ENCODE assay signal across 29 cellular contexts in genomic region chr15:33592864-33593263, GRCh38.
"Had no signal": no experiment of that assay in that cellular context is flagged by ENCODE, and none has a peak within 500 bp of the region (broad histone marks: within the 10 kb centered on the region; RNA-seq: fewer than 3 reads in every experiment).

No MANE protein-coding gene starts in this region.

- H3K36me3 ChIP-seq: ascending aorta, breast epithelium, cardiac muscle cell, colonic mucosa had no signal

- H3K4me1 ChIP-seq: ascending aorta, breast epithelium, colonic mucosa had no signal

- H3K4me1 Mint-ChIP-seq: activated CD4-positive, alpha-beta T cell treated with anti-CD3 and anti-CD28 coated beads, Interleukin-2, amount 10 ng/mL, durations not matched to agents 7 days and 5 days; activated CD8-positive, alpha-beta memory T cell treated with anti-CD3 and anti-CD28 coated beads, Interleukin-2, amount 10 ng/mL, durations not matched to agents 7 days and 5 days; activated naive CD8-positive, alpha-beta T cell treated with anti-CD3 and anti-CD28 coated beads, Interleukin-2, amount 10 ng/mL, durations not matched to agents 7 days and 5 days; brain had no signal

- DNase-seq: activated CD4-positive, alpha-beta T cell treated with anti-CD3 and anti-CD28 coated beads for 1 hour; activated CD4-positive, alpha-beta T cell treated with anti-CD3 and anti-CD28 coated beads for 4 hours; activated CD4-positive, alpha-beta T cell treated with anti-CD3 and anti-CD28 coated beads, Interleukin-2, amount 10 ng/mL, durations not matched to agents 7 days and 5 days; activated CD4-positive, alpha-beta T cell treated with anti-CD3 and anti-CD28 coated beads, Interleukin-2, amount 50 U/mL, for 4 hours; activated CD8-positive, alpha-beta memory T cell treated with anti-CD3 and anti-CD28 coated beads, Interleukin-2, amount 10 ng/mL, durations not matched to agents 7 days and 5 days; activated CD8-positive, alpha-beta memory T cell treated with anti-CD3 and anti-CD28 coated beads, Interleukin-2, amount 50 U/mL, for 4 hours; activated CD8-positive, alpha-beta T cell treated with anti-CD3 and anti-CD28 coated beads, Interleukin-2, amount 10 ng/mL, durations not matched to agents 7 days and 5 days; activated effector memory CD4-positive, alpha-beta T cell treated with anti-CD3 and anti-CD28 coated beads, Interleukin-2, amount 50 U/mL, for 16 hours; activated naive CD4-positive, alpha-beta T cell treated with anti-CD3 and anti-CD28 coated beads for 36 hours; activated naive CD8-positive, alpha-beta T cell treated with anti-CD3 and anti-CD28 coated beads, Interleukin-2, amount 10 ng/mL, durations not matched to agents 7 days and 5 days; activated T-cell treated with anti-CD3 and anti-CD28 coated beads, Interleukin-2, amount 50 U/mL, for 1 hour; activated T-cell treated with anti-CD3 and anti-CD28 coated beads, Interleukin-2, amount 50 U/mL, for 48 hours; central memory CD4-positive, alpha-beta T cell; cerebellar nuclear complex; colonic mucosa; effector CD8-positive, alpha-beta T cell; foreskin fibroblast; head of caudate nucleus; hypothalamus; T-helper 2 cell had no signal

- H3K9me3 ChIP-seq: ascending aorta, breast epithelium, colonic mucosa had no signal

- H3K36me3 Mint-ChIP-seq: activated CD8-positive, alpha-beta memory T cell treated with anti-CD3 and anti-CD28 coated beads, Interleukin-2, amount 10 ng/mL, durations not matched to agents 7 days and 5 days; activated naive CD4-positive, alpha-beta T cell treated with anti-CD3 and anti-CD28 coated beads, Interleukin-2, amount 50 U/mL, for 72 hours; activated naive CD8-positive, alpha-beta T cell treated with anti-CD3 and anti-CD28 coated beads, Interleukin-2, amount 10 ng/mL, durations not matched to agents 7 days and 5 days; brain had no signal

- H3K4me3 ChIP-seq: ascending aorta, breast epithelium, cardiac muscle cell, colonic mucosa had no signal

- H3K4me3 Mint-ChIP-seq: activated CD4-positive, alpha-beta T cell treated with anti-CD3 and anti-CD28 coated beads, Interleukin-2, amount 10 ng/mL, durations not matched to agents 7 days and 5 days; activated CD8-positive, alpha-beta memory T cell treated with anti-CD3 and anti-CD28 coated beads, Interleukin-2, amount 10 ng/mL, durations not matched to agents 7 days and 5 days; activated CD8-positive, alpha-beta T cell treated with anti-CD3 and anti-CD28 coated beads, Interleukin-2, amount 10 ng/mL, durations not matched to agents 7 days and 5 days; activated naive CD4-positive, alpha-beta T cell treated with anti-CD3 and anti-CD28 coated beads for 36 hours; activated naive CD8-positive, alpha-beta T cell treated with anti-CD3 and anti-CD28 coated beads, Interleukin-2, amount 10 ng/mL, durations not matched to agents 7 days and 5 days; activated T-helper 1 cell treated with anti-CD3 and anti-CD28 coated beads, Interleukin-12 subunit alpha, Interleukin-12 subunit beta, Interleukin-2, Interleukin-4 antibody, amounts not matched to agents 30 ng/mL and 10 ng/mL and 1 ng/mL, durations not matched to agents 14 hours and 24 hours and 36 hours; brain had no signal

- H3K9me3 Mint-ChIP-seq: activated CD4-positive, alpha-beta T cell treated with anti-CD3 and anti-CD28 coated beads, Interleukin-2, amount 10 ng/mL, durations not matched to agents 7 days and 5 days; activated naive CD4-positive, alpha-beta T cell treated with anti-CD3 and anti-CD28 coated beads for 36 hours; activated T-helper 1 cell treated with anti-CD3 and anti-CD28 coated beads, Interleukin-12 subunit alpha, Interleukin-12 subunit beta, Interleukin-2, Interleukin-4 antibody, amounts not matched to agents 30 ng/mL and 10 ng/mL and 1 ng/mL, durations not matched to agents 14 hours and 24 hours and 36 hours; activated T-helper 2 cell treated with anti-CD3 and anti-CD28 coated beads, Interferon-gamma antibody, Interleukin-2, Interleukin-4, amounts not matched to agents 10 μg/mL and 5 μg/mL and 100 μg/mL, durations not matched to agents 14 hours and 24 hours and 36 hours had no signal

- ATAC-seq: activated CD8-positive, alpha-beta memory T cell treated with anti-CD3 and anti-CD28 coated beads, Interleukin-2, amount 10 ng/mL, durations not matched to agents 7 days and 5 days; activated CD8-positive, alpha-beta T cell treated with anti-CD3 and anti-CD28 coated beads, Interleukin-2, amount 10 ng/mL, durations not matched to agents 7 days and 5 days; activated naive CD4-positive, alpha-beta T cell treated with anti-CD3 and anti-CD28 coated beads, Interleukin-2, amount 50 U/mL, for 72 hours; esophagus mucosa had no signal

- FAIRE-seq: frontal cortex had no signal

- H3K27me3 ChIP-seq: ascending aorta, breast epithelium, cardiac muscle cell, colonic mucosa had no signal

- H3K27ac Mint-ChIP-seq: activated CD4-positive, alpha-beta T cell treated with anti-CD3 and anti-CD28 coated beads, Interleukin-2, amount 10 ng/mL, durations not matched to agents 7 days and 5 days; activated CD8-positive, alpha-beta memory T cell treated with anti-CD3 and anti-CD28 coated beads, Interleukin-2, amount 10 ng/mL, durations not matched to agents 7 days and 5 days; activated CD8-positive, alpha-beta T cell treated with anti-CD3 and anti-CD28 coated beads, Interleukin-2, amount 10 ng/mL, durations not matched to agents 7 days and 5 days; activated naive CD4-positive, alpha-beta T cell treated with anti-CD3 and anti-CD28 coated beads for 36 hours; activated naive CD4-positive, alpha-beta T cell treated with anti-CD3 and anti-CD28 coated beads, Interleukin-2, amount 50 U/mL, for 72 hours; activated naive CD8-positive, alpha-beta T cell treated with anti-CD3 and anti-CD28 coated beads, Interleukin-2, amount 10 ng/mL, durations not matched to agents 7 days and 5 days; activated T-helper 1 cell treated with anti-CD3 and anti-CD28 coated beads, Interleukin-12 subunit alpha, Interleukin-12 subunit beta, Interleukin-2, Interleukin-4 antibody, amounts not matched to agents 30 ng/mL and 10 ng/mL and 1 ng/mL, durations not matched to agents 14 hours and 24 hours and 36 hours; activated T-helper 2 cell treated with anti-CD3 and anti-CD28 coated beads, Interferon-gamma antibody, Interleukin-2, Interleukin-4, amounts not matched to agents 10 μg/mL and 5 μg/mL and 100 μg/mL, durations not matched to agents 14 hours and 24 hours and 36 hours; brain had no signal

- H3K27me3 Mint-ChIP-seq: activated CD4-positive, alpha-beta T cell treated with anti-CD3 and anti-CD28 coated beads, Interleukin-2, amount 10 ng/mL, durations not matched to agents 7 days and 5 days; activated CD8-positive, alpha-beta memory T cell treated with anti-CD3 and anti-CD28 coated beads, Interleukin-2, amount 10 ng/mL, durations not matched to agents 7 days and 5 days; activated naive CD8-positive, alpha-beta T cell treated with anti-CD3 and anti-CD28 coated beads, Interleukin-2, amount 10 ng/mL, durations not matched to agents 7 days and 5 days had no signal

- H3K27ac ChIP-seq: ascending aorta, breast epithelium, cardiac muscle cell, colonic mucosa had no signal
